Comparison of ENCODE assay signal across 17 cellular contexts in the genomic region with DNA sequence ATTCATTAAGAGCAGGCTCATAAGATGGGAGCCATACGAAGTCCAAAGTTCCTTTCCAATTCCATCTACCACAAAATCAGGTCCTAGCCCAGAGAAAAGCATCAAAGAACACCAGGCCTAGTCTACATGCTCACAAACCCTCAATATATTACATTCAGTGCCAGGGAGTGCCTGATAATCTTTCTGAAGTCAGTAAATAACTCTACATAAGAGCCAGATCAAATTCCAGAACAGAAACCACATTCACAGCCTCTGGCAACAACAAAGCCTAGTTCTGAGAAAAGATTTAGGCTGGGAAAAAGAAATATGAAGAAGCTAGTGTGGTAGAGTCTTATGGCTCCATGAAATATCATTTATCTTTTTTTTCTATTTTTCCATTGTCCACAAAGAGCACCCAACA.
"Had no signal": no experiment of that assay in that cellular context is flagged by ENCODE, and none has a peak within 500 bp of the region (broad histone marks: within the 10 kb centered on the region; RNA-seq: fewer than 3 reads in every experiment).

No MANE protein-coding gene starts in this region.

- ATAC-seq: gastroesophageal sphincter, left ventricle myocardium superior, right lobe of liver had no signal

- H3K9me3 Mint-ChIP-seq: activated CD4-positive, alpha-beta T cell treated with anti-CD3 and anti-CD28 coated beads, Interleukin-2, amount 10 ng/mL, durations not matched to agents 7 days and 5 days; type B pancreatic cell had no signal

- H3K4me1 Mint-ChIP-seq: activated B cell treated with CpG ODN at 0.5 μM for 24 hours had no signal

- H3K4me3 Mint-ChIP-seq: activated B cell treated with CpG ODN at 0.5 μM for 24 hours; activated CD4-positive, alpha-beta T cell treated with anti-CD3 and anti-CD28 coated beads, Interleukin-2, amount 10 ng/mL, durations not matched to agents 7 days and 5 days; type B pancreatic cell had no signal

- H3K27ac Mint-ChIP-seq: activated B cell treated with CpG ODN at 0.5 μM for 24 hours; activated CD4-positive, alpha-beta T cell treated with anti-CD3 and anti-CD28 coated beads, Interleukin-2, amount 10 ng/mL, durations not matched to agents 7 days and 5 days; type B pancreatic cell had no signal

- H3K9me3 ChIP-seq: gastroesophageal sphincter, right lobe of liver, SK-N-SH, suprapubic skin had no signal

- H3K27me3 Mint-ChIP-seq: activated B cell treated with CpG ODN at 0.5 μM for 24 hours; activated CD4-positive, alpha-beta T cell treated with anti-CD3 and anti-CD28 coated beads, Interleukin-2, amount 10 ng/mL, durations not matched to agents 7 days and 5 days; type B pancreatic cell had no signal

- DNase-seq: activated B cell treated with CpG ODN at 0.5 μM for 24 hours; activated CD4-positive, alpha-beta T cell treated with anti-CD3 and anti-CD28 coated beads, Interleukin-2, amount 10 ng/mL, durations not matched to agents 7 days and 5 days; activated CD8-positive, alpha-beta memory T cell treated with anti-CD3 and anti-CD28 coated beads for 24 hours; activated naive CD4-positive, alpha-beta T cell treated with anti-CD3 and anti-CD28 coated beads, Interleukin-2, amount 50 U/mL, for 16 hours; amniotic stem cell; left ventricle myocardium superior; mesendoderm; posterior cingulate gyrus; right lobe of liver; SK-N-SH; spleen; stimulated activated CD4-positive, alpha-beta T cell treated with anti-CD3 and anti-CD28 coated beads, Interleukin-1b, Interleukin-23, amount 100 ng/mL, for 48 hours; stimulated activated naive CD4-positive, alpha-beta T cell; T-helper 1 cell had no signal
